Comparison of ENCODE assay signal across 8 cellular contexts in the genomic region with DNA sequence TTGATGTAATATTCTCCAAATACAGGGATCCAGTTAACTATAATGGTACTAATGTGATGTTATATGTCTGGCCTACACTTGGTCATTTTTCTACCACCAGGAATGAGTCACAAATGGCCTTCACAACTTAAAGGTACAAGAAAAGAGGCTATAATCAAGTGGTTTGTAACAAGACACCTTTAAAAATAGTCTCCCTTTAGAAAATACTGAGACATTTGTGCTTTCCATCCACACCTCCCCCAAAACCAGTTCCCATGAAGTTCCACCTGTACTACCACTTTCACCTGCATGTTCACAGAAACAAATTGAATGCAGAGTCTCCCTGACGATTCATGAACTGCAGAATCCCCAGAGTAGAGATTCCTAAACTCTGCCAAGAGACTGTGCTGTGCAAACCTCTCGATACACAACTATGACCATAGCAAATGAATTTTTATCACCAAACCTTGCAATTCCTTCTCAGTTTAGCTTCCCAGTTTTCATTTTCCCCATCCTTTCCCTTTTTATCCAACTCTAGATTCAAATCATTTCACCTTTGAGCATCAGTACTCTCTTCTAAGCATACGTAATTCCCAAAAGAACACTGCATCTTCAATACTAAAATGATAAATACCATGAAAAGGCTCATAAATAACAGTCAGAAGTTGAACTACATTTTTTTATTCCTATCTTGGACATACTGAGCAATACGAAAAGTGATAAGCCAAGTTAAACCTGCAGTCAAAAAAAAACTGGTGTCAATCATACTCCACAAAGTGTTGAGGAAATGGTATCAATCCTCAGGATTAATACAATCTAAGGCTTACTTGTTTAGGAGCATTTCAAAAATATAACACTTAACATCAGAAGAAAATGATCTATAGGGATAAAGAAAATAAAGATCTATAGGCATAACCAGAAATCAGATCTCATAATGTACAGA. TPM values are rescaled to one million over a fixed set of nuclear protein-coding genes. Genes with fewer than 3 reads are reported as not detected.
DNase-seq lines count a peak whose midpoint lies in the region; ATAC-seq, FAIRE-seq and TF ChIP-seq lines count a peak whose summit lies in the region.

No MANE protein-coding gene starts in this region.

- WGBS in H1 (ENCODE audit: extremely low coverage in 1 of 2, insufficient coverage in 1 of 2, insufficient read length in 1 of 2, insufficient replicate concordance in 2 of 2, low coverage in 1 of 2, low lambda C conversion rate in 2 of 2, missing lambda C conversion rate in 1 of 2), 2 experiments, result 80% methylated on average over 4 of the region's 4 CpGs; no CpG with 5 or more reads in 1 of the 2 experiments

- H3K14ac ChIP-seq in H1 (ENCODE audit: insufficient read length), result no peak overlapping the region

- H4K8ac ChIP-seq in H1 (ENCODE audit: extremely low read depth, insufficient read depth, low read length), result no peak overlapping the region

- H4K20me1 ChIP-seq in H1 (replicated peaks in 1 of 2; ENCODE audit: control insufficient read depth in 1 of 2, insufficient read depth in 2 of 2, low read length in 2 of 2) (peaks cover 19 to 21% of the 10 kb centered on the region in 2 experiments), osteoblast (ENCODE audit: insufficient read depth, low read length) (peaks cover 17% of the 10 kb centered on the region)

- H4K91ac ChIP-seq in H1 (replicated peaks; ENCODE audit: insufficient read length, low read length), result no peak overlapping the region

- H3K56ac ChIP-seq in H1 (replicated peaks; ENCODE audit: insufficient read length, low read depth, low read length), result no peak overlapping the region

- peak overlapping the region; percentile 50 to 55 for H3K4me2 ChIP-seq in H1 (ENCODE audit: insufficient read depth in 1 of 2, low read depth in 2 of 2, low read length in 2 of 2)
- peak overlapping the region; percentile 83 for H3K4me2 ChIP-seq in osteoblast (ENCODE audit: insufficient read depth, low read length)

- H3K18ac ChIP-seq in H1 (ENCODE audit: extremely low read depth, low read length), result no peak overlapping the region

- H2AFZ ChIP-seq in H1 (ENCODE audit: low read length) (no peak overlapping the region), osteoblast (ENCODE audit: low read length) (no peak overlapping the region)

- no peak overlapping the region for H3K4ac ChIP-seq in H1 (replicated peaks; ENCODE audit: insufficient read length, low read depth, low read length)

- TF ChIP-seq RAD21 in H1 (IDR thresholded peaks at IDR 0.05 in 1 of 2, conservative IDR thresholded peaks at IDR 0.05 in 1 of 2; ENCODE audit: low read depth in 2 of 2, low read length in 2 of 2), result no peak

- no peak for TF ChIP-seq CTCF in H1 (IDR thresholded peaks at IDR 0.05; ENCODE audit: control extremely low read depth in 1 of 3, insufficient read depth in 1 of 3, low read depth in 1 of 3, low read length in 3 of 3)
- no peak for TF ChIP-seq CTCF in osteoblast (IDR thresholded peaks at IDR 0.05; ENCODE audit: extremely low read depth, low read depth, low read length)

- no peak overlapping the region; a peak in 1 of 7 replicates for H3K9ac ChIP-seq in H1 (replicated peaks in 1 of 4; ENCODE audit: extremely low read depth in 1 of 4, low read depth in 3 of 4, low read length in 3 of 4)

- ATAC-seq in GM21723 (IDR thresholded peaks at IDR 0.05; ENCODE audit: unreplicated experiment) (no peak), GM19328 (IDR thresholded peaks at IDR 0.05; ENCODE audit: unreplicated experiment) (no peak)

- H3K23me2 ChIP-seq in H1 (ENCODE audit: low read depth, low read length), result no peaks in the 10 kb centered on the region; the same call in 1 of the 2 replicates

- H3K79me2 ChIP-seq in H1 (ENCODE audit: control insufficient read depth in 1 of 2, insufficient read depth in 2 of 2, low read length in 2 of 2), result peaks cover 30 to 100% of the 10 kb centered on the region in 2 experiments
- H3K79me2 ChIP-seq in osteoblast (ENCODE audit: insufficient read depth, low read length), result peaks cover 88% of the 10 kb centered on the region

- H2BK12ac ChIP-seq in H1 (ENCODE audit: low read depth, low read length), result no peak overlapping the region

- H2AK5ac ChIP-seq in H1 (ENCODE audit: low read depth, low read length), result no peak overlapping the region

- no peak overlapping the region for H2BK20ac ChIP-seq in H1 (ENCODE audit: low read length)

- TF ChIP-seq EP300 in H1 (IDR thresholded peaks at IDR 0.05; ENCODE audit: borderline replicate concordance in 1 of 2, low read depth in 2 of 2, low read length in 2 of 2), result no peak

- H3K27ac ChIP-seq in H1 (ENCODE audit: low read depth, low read length) (no peak overlapping the region), osteoblast (ENCODE audit: low read depth, low read length) (peak overlapping the region; percentile 53)

- DNase-seq in ELR (ENCODE audit: low read depth) (peak; percentile 59), NCI-H526 (lab: John Stamatoyannopoulos, UW) (peak; percentile 30 to 60), H1 (ENCODE audit: low read depth in 1 of 2, low spot score in 2 of 2) (no peak), osteoblast (ENCODE audit: insufficient read length, low spot score, missing footprints) (no peak), COLO829 (ENCODE audit: low spot score) (no peak)
- no peak for DNase-seq in activated CD4-positive, alpha-beta T cell treated with anti-CD3 and anti-CD28 coated beads, Interleukin-2, amount 50 U/mL, for 4 hours

- no peak for TF ChIP-seq POLR2A in H1 (IDR thresholded peaks at IDR 0.05; ENCODE audit: control extremely low read depth in 1 of 2, low read depth in 2 of 2, low read length in 2 of 2)

- no peak for FAIRE-seq in H1 (lab: Jason Lieb, UNC)

- no peaks in the 10 kb centered on the region for H3K9me3 ChIP-seq in H1 (ENCODE audit: insufficient read depth in 2 of 2, low read depth in 1 of 2, low read length in 1 of 2)
- H3K9me3 ChIP-seq in osteoblast (ENCODE audit: low read depth, low read length), result no peaks in the 10 kb centered on the region

- CTCF ChIA-PET in H1 (lab: Charles Lee; ENCODE audit: partially characterized antibody), result no interaction called here

- H3K27me3 ChIP-seq in H1 (replicated peaks in 1 of 4; ENCODE audit: control insufficient read depth in 3 of 4, extremely low read depth in 1 of 4, insufficient read depth in 3 of 4, low read length in 3 of 4), result no peaks in the 10 kb centered on the region
- H3K27me3 ChIP-seq in osteoblast (ENCODE audit: insufficient read depth, low read length), result no peaks in the 10 kb centered on the region

- POLR2A ChIA-PET in H1 (lab: Charles Lee; ENCODE audit: partially characterized antibody), result no interaction called here

- H3K79me1 ChIP-seq in H1 (ENCODE audit: low read depth, low read length), result peaks cover 3% of the 10 kb centered on the region; the same call in 1 of the 2 replicates

- H3K4me3 ChIP-seq in H1 (ENCODE audit: extremely low read depth in 1 of 4, insufficient read depth in 2 of 4, low read depth in 3 of 4, low read length in 4 of 4) (peak overlapping the region in 3 of 4 experiments; percentile 1 to 93 (median 7); a peak in 4 of 8 replicates), osteoblast (ENCODE audit: insufficient read depth, low read length) (peak overlapping the region; percentile 94)

- H2BK5ac ChIP-seq in H1 (ENCODE audit: low read depth, low read length), result no peak overlapping the region

- H2BK120ac ChIP-seq in H1 (replicated peaks; ENCODE audit: low read depth, low read length), result no peak overlapping the region

- H3K36me3 ChIP-seq in H1 (ENCODE audit: control insufficient read depth in 2 of 4, insufficient read depth in 4 of 4, low read length in 3 of 4) (peaks cover 0 to 36% (median 2%) of the 10 kb centered on the region in 4 experiments; a peak in 3 of 8 replicates), osteoblast (ENCODE audit: insufficient read depth, low read length) (peaks cover 23% of the 10 kb centered on the region)

- H4K5ac ChIP-seq in H1 (ENCODE audit: insufficient read length, low read depth, low read length), result peak overlapping the region; percentile 51

- H3K23ac ChIP-seq in H1 (ENCODE audit: insufficient read length), result no peak overlapping the region

- H3K4me1 ChIP-seq in H1 (replicated peaks in 1 of 4; ENCODE audit: control insufficient read depth in 3 of 4, insufficient read depth in 4 of 4, low read length in 3 of 4) (peaks cover 1 to 29% (median 17%) of the 10 kb centered on the region in 4 experiments; a peak in 5 of 7 replicates), osteoblast (ENCODE audit: insufficient read depth, low read length) (peaks cover 72% of the 10 kb centered on the region)

- no peak overlapping the region for H2BK15ac ChIP-seq in H1 (ENCODE audit: low read length)

TF ChIP-seq in H1, 55 proteins besides CTCF, POLR2A, EP300 and RAD21:
- TF ChIP-seq ZNF274 (IDR thresholded peaks at IDR 0.05; ENCODE audit: borderline replicate concordance, extremely low read depth, low read length), result no peak
- no peak for TF ChIP-seq HDAC6 (IDR thresholded peaks at IDR 0.05; ENCODE audit: low read depth, low read length)
- no peak for TF ChIP-seq CBX5 (IDR thresholded peaks at IDR 0.05; ENCODE audit: low read depth, low read length)
- TF ChIP-seq NRF1 (IDR thresholded peaks at IDR 0.05; ENCODE audit: low read depth, low read length), result no peak
- TF ChIP-seq BACH1 (IDR thresholded peaks at IDR 0.05; ENCODE audit: low read length), result no peak
- no peak for TF ChIP-seq SP4 (IDR thresholded peaks at IDR 0.05; ENCODE audit: low read length)

RNA-seq across cellular contexts. Expression of a gene that starts 5.8 kb away (rescaled TPM):
- total RNA-seq in H1 (2021; fragmentation: NEBNext Ultra II Directional; extraction: Animal tissue kit (Norgen Biotek cat#: 25700)), result 31.6 and 32.7 TPM in 2 replicates
- polyA plus RNA-seq in H1 (2011; rRNA removed), result 12.6 and 17.1 TPM in 2 replicates
- 9.2 TPM for polyA plus RNA-seq in H1 (2011; cell fraction: cytosol; rRNA removed)
- 19.1 TPM for polyA plus RNA-seq in H1 (2011; cell fraction: nucleus; rRNA removed)
- polyA plus RNA-seq in H1 (2012, experiment 1 of 2), result 13.3 to 26.4 TPM (median 23.4 TPM) in 4 replicates
- 4.8 TPM for polyA plus RNA-seq in H1 (2012, experiment 2 of 2)
- 13.8 TPM for polyA plus RNA-seq in H1 (2013, experiment 1 of 2)
- 13.5 TPM for polyA plus RNA-seq in H1 (2013, experiment 2 of 2)
- polyA minus RNA-seq in H1 (2011; rRNA and poly(A)+ RNA removed), result 46.7 and 47.2 TPM in 2 replicates
- polyA minus RNA-seq in H1 (2011; cell fraction: cytosol; rRNA and poly(A)+ RNA removed), result 21.7 TPM
- 48.2 TPM for polyA minus RNA-seq in H1 (2011; cell fraction: nucleus; rRNA and poly(A)+ RNA removed)
- total RNA-seq in osteoblast, result 23.6 and 25.0 TPM in 2 replicates

Comparison
In these comparisons a context has a peak if more than half of its experiments do, and no peak if none do; other contexts are left out.
1. DNase-seq: peak in ELR (single experiment) and NCI-H526 (2 of 2); none in H1 (0 of 2), osteoblast (single experiment), COLO829 (single experiment) and activated CD4-positive, alpha-beta T cell treated with anti-CD3 and anti-CD28 coated beads, Interleukin-2, amount 50 U/mL, for 4 hours (0 of 2).